In genomic region chr12:92424338-92424737, GRCh38 we compare ENCODE assay signal across 18 cellular contexts.
DNase-seq lines count a peak whose midpoint lies in the region; ATAC-seq and FAIRE-seq lines count a peak whose summit lies in the region.
"Had no signal": no experiment of that assay in that cellular context is flagged by ENCODE, and none has a peak within 500 bp of the region (broad histone marks: within the 10 kb centered on the region; RNA-seq: fewer than 3 reads in every experiment).

No MANE protein-coding gene starts in this region.

- no peaks in the 10 kb centered on the region for H3K36me3 ChIP-seq in MG63
- H3K36me3 ChIP-seq: pancreas had no signal

- H3K27me3 ChIP-seq in MG63 = no peaks in the 10 kb centered on the region
- H3K27me3 ChIP-seq: pancreas had no signal

- H3K4me1 Mint-ChIP-seq in stimulated activated naive CD8-positive, alpha-beta T cell treated with anti-CD3 and anti-CD28 coated beads, Interleukin-15, amount 100 ng/mL, for 72 hours = peaks cover 35% of the 10 kb centered on the region

- H3K27ac Mint-ChIP-seq in stimulated activated naive CD8-positive, alpha-beta T cell treated with anti-CD3 and anti-CD28 coated beads, Interleukin-15, amount 100 ng/mL, for 72 hours = no peak overlapping the region
- H3K27ac Mint-ChIP-seq: dendritic cell treated with granulocyte-macrophage colony-stimulating factor and Interleukin-4, amounts not matched to agents 40 ng/mL and 50 ng/mL, for 4 days; stimulated activated effector memory CD8-positive, alpha-beta T cell treated with anti-CD3 and anti-CD28 coated beads, Interleukin-12 subunit alpha, Interleukin-12 subunit beta, amount 100 ng/mL, for 72 hours had no signal

- H3K4me3 ChIP-seq in MG63 = no peak overlapping the region
- H3K4me3 ChIP-seq: pancreas had no signal

- H3K9me3 Mint-ChIP-seq in stimulated activated naive CD8-positive, alpha-beta T cell treated with anti-CD3 and anti-CD28 coated beads, Interleukin-15, amount 100 ng/mL, for 72 hours = peaks cover 0 to 5% of the 10 kb centered on the region in 2 donors
- H3K9me3 Mint-ChIP-seq: dendritic cell treated with granulocyte-macrophage colony-stimulating factor and Interleukin-4, amounts not matched to agents 40 ng/mL and 50 ng/mL, for 4 days had no signal

- ATAC-seq in stimulated activated naive CD8-positive, alpha-beta T cell treated with anti-CD3 and anti-CD28 coated beads, Interleukin-15, amount 100 ng/mL, for 72 hours = no peak
- no peak for ATAC-seq in HG03571 (IDR thresholded peaks at IDR 0.05; ENCODE audit: unreplicated experiment)
- ATAC-seq: pancreas had no signal

- H3K4me3 Mint-ChIP-seq in stimulated activated naive CD8-positive, alpha-beta T cell treated with anti-CD3 and anti-CD28 coated beads, Interleukin-15, amount 100 ng/mL, for 72 hours = no peak overlapping the region
- H3K4me3 Mint-ChIP-seq: dendritic cell treated with granulocyte-macrophage colony-stimulating factor and Interleukin-4, amounts not matched to agents 40 ng/mL and 50 ng/mL, for 4 days; stimulated activated effector memory CD8-positive, alpha-beta T cell treated with anti-CD3 and anti-CD28 coated beads, Interleukin-12 subunit alpha, Interleukin-12 subunit beta, amount 100 ng/mL, for 72 hours had no signal

- peak; percentile 18 for DNase-seq in AG20443 (ENCODE audit: low spot score)
- DNase-seq in MG63 = peak; percentile 9
- DNase-seq in dedifferentiated amniotic fluid mesenchymal stem cell (ENCODE audit: extremely low spot score) = peak; percentile 22
- DNase-seq in iris pigment epithelial cell (ENCODE audit: low read depth) = peak; percentile 55
- DNase-seq in HTR-8/SVneo (ENCODE audit: insufficient read length, low spot score) = no peak
- DNase-seq in stimulated activated naive CD8-positive, alpha-beta T cell treated with anti-CD3 and anti-CD28 coated beads, Interleukin-15, amount 100 ng/mL, for 72 hours = no peak
- DNase-seq in NK-92 (lab: John Stamatoyannopoulos, UW; ENCODE audit: unreplicated experiment) = no peak
- DNase-seq: DMS53; head of caudate nucleus; Karpas-422; NCI-H2227 treated with DMSO at 0.1 percent for 48 hours; pancreas; RPMI8226; stimulated activated CD4-positive, alpha-beta T cell treated with anti-CD3 and anti-CD28 coated beads, Interleukin-2, amount 100 ng/mL, for 24 hours had no signal

- H3K9me3 ChIP-seq in MG63 = no peaks in the 10 kb centered on the region
- H3K9me3 ChIP-seq: pancreas had no signal

- no peaks in the 10 kb centered on the region for H3K27me3 Mint-ChIP-seq in stimulated activated naive CD8-positive, alpha-beta T cell treated with anti-CD3 and anti-CD28 coated beads, Interleukin-15, amount 100 ng/mL, for 72 hours
- H3K27me3 Mint-ChIP-seq: activated naive CD4-positive, alpha-beta T cell treated with anti-CD3 and anti-CD28 coated beads, Interleukin-2, amount 50 U/mL, for 24 hours had no signal

- no peak for FAIRE-seq in HTR-8/SVneo (lab: Jason Lieb, UNC)
- FAIRE-seq: pancreas had no signal

Comparison
In these comparisons a context has a peak if more than half of its experiments do, and no peak if none do; other contexts are left out.
1. DNase-seq: peak in AG20443 (single experiment), MG63 (single experiment), dedifferentiated amniotic fluid mesenchymal stem cell (single experiment) and iris pigment epithelial cell (single experiment); none in HTR-8/SVneo (single experiment), stimulated activated naive CD8-positive, alpha-beta T cell treated with anti-CD3 and anti-CD28 coated beads, Interleukin-15, amount 100 ng/mL, for 72 hours (0 of 2) and NK-92 (single experiment).